Comparison of ENCODE assay signal across 8 cellular contexts in genomic region chr3:45226206-45226915, GRCh38. TPM values are rescaled to one million over a fixed set of nuclear protein-coding genes. Genes with fewer than 3 reads are reported as not detected.
A peak's percentile ranks its signal among the peaks of the same experiment; 100 is the strongest.
DNase-seq lines count a peak whose midpoint lies in the region; ATAC-seq and TF ChIP-seq lines count a peak whose summit lies in the region.

Gene TMEM158, minus strand, starts transcription at chr3:45226287. Its CDS starts 260 bp downstream, at chr3:45226027.

- peaks cover 5% of the 10 kb centered on the region for H3K79me1 ChIP-seq in mesenchymal stem cell (replicated peaks; ENCODE audit: low read length, poor library complexity, severe bottlenecking)

- H3K4me3 Mint-ChIP-seq in effector memory CD8-positive, alpha-beta T cell = peak within 1 kb of the TSS; percentile 82 to 87

- H3K4me3 ChIP-seq in GM12865 (ENCODE audit: low read depth, low read length) = peak within 1 kb of the TSS; percentile 23
- H3K4me3 ChIP-seq in HFF-Myc (replicated peaks; ENCODE audit: low read depth, low read length) = peak within 1 kb of the TSS; percentile 84
- H3K4me3 ChIP-seq in mesenchymal stem cell (ENCODE audit: insufficient read depth in 1 of 2, low read depth in 1 of 2, low read length in 2 of 2) = peak within 1 kb of the TSS; percentile 69 to 86

- no peak within 1 kb of the TSS for H3K27ac ChIP-seq in mesenchymal stem cell (ENCODE audit: low read length, poor library complexity, severe bottlenecking)

- TF ChIP-seq CTCF in GM12865 (IDR thresholded peaks at IDR 0.05; ENCODE audit: insufficient read depth, low read depth, low read length, missing control alignments) (no peak), HFF-Myc (IDR thresholded peaks at IDR 0.05; ENCODE audit: low read depth, low read length, missing control alignments) (no peak)

- peaks cover 10% of the 10 kb centered on the region for H3K4me1 ChIP-seq in mesenchymal stem cell (ENCODE audit: control insufficient read depth, insufficient read depth, low read depth, low read length)

- H3K9ac ChIP-seq in mesenchymal stem cell (ENCODE audit: low read length) = peak within 1 kb of the TSS; percentile 97

- peaks cover 7 to 9% of the 10 kb centered on the region in 2 donors for H3K4me1 Mint-ChIP-seq in effector memory CD8-positive, alpha-beta T cell (ENCODE audit: low read depth in 2 of 2)

- H3K9me3 ChIP-seq in mesenchymal stem cell (ENCODE audit: control insufficient read depth, low read length) = no peaks in the 10 kb centered on the region

- peak within 1 kb of the TSS; percentile 87 for H2BK15ac ChIP-seq in mesenchymal stem cell (ENCODE audit: low read depth, poor library complexity, severe bottlenecking)

- H2AK5ac ChIP-seq in mesenchymal stem cell (ENCODE audit: low read length, severe bottlenecking) = no peak within 1 kb of the TSS

- H3K36me3 ChIP-seq in mesenchymal stem cell (ENCODE audit: control insufficient read depth in 1 of 2, insufficient read depth in 2 of 2, low read depth in 1 of 2, low read length in 2 of 2) = peaks cover 2 to 18% of the 10 kb centered on the region in 2 experiments

- 8% methylated on average over 31 of the region's 63 CpGs for WGBS in mesenchymal stem cell

- H3K27ac Mint-ChIP-seq in effector memory CD8-positive, alpha-beta T cell = no peak within 1 kb of the TSS

- peak within 1 kb of the TSS; percentile 82 to 86 for H3K18ac ChIP-seq in mesenchymal stem cell (ENCODE audit: low read depth in 1 of 2, low read length in 2 of 2)

- ATAC-seq in effector memory CD8-positive, alpha-beta T cell (replicated peaks) = peak; percentile 83

- peak within 1 kb of the TSS; percentile 75 for H4K8ac ChIP-seq in mesenchymal stem cell (ENCODE audit: low read length)

- H3K27me3 Mint-ChIP-seq in effector memory CD8-positive, alpha-beta T cell = peaks cover 83 to 88% of the 10 kb centered on the region in 2 donors

- peak within 1 kb of the TSS in 1 of 2 experiments; percentile 96 for H3K14ac ChIP-seq in mesenchymal stem cell (ENCODE audit: low read length in 2 of 2)

- no peaks in the 10 kb centered on the region for H3K9me3 Mint-ChIP-seq in effector memory CD8-positive, alpha-beta T cell

- peak; percentile 60 for DNase-seq in GM12865 (ENCODE audit: low read depth)
- DNase-seq in HFF-Myc (ENCODE audit: extremely low read depth, low read depth) = no peak
- DNase-seq in NCI-H446 treated with DMSO at 0.1 percent for 48 hours (lab: John Stamatoyannopoulos, UW) = peak; percentile 12
- peak; percentile 88 for DNase-seq in activated CD8-positive, alpha-beta memory T cell treated with anti-CD3 and anti-CD28 coated beads for 24 hours
- peak; percentile 11 to 29 (median 21) for DNase-seq in effector memory CD8-positive, alpha-beta T cell
- peak; percentile 85 for DNase-seq in mesenchymal stem cell
- DNase-seq in stimulated activated CD4-positive, alpha-beta T cell treated with anti-CD3 and anti-CD28 coated beads, TNF-alpha, amount 100 ng/mL, for 48 hours (ENCODE audit: low read depth in 3 of 3) = peak; percentile 57 to 75 (median 59)
- DNase-seq in NCI-H2107 treated with DMSO at 0.1 percent for 48 hours (lab: John Stamatoyannopoulos, UW; ENCODE audit: unreplicated experiment) = no peak

- peaks cover 4% of the 10 kb centered on the region for H3K36me3 Mint-ChIP-seq in effector memory CD8-positive, alpha-beta T cell (ENCODE audit: insufficient read depth)

- peak within 1 kb of the TSS; percentile 37 for H2BK120ac ChIP-seq in mesenchymal stem cell (ENCODE audit: low read depth, low read length)

- peak within 1 kb of the TSS in 1 of 2 experiments; percentile 53 for H3K23ac ChIP-seq in mesenchymal stem cell (ENCODE audit: low read length in 2 of 2)

- peak within 1 kb of the TSS; percentile 87 for H3K4me2 ChIP-seq in mesenchymal stem cell (ENCODE audit: low read length, poor library complexity, severe bottlenecking)

- peak within 1 kb of the TSS; percentile 45 for H4K91ac ChIP-seq in mesenchymal stem cell (ENCODE audit: low read length)

- no peak within 1 kb of the TSS for H2BK5ac ChIP-seq in mesenchymal stem cell (ENCODE audit: low read depth, low read length, poor library complexity, severe bottlenecking)

- H2BK12ac ChIP-seq in mesenchymal stem cell (ENCODE audit: low read length in 2 of 2) = peak within 1 kb of the TSS; percentile 45 to 88

- H2AFZ ChIP-seq in mesenchymal stem cell (ENCODE audit: low read depth, low read length) = peak within 1 kb of the TSS; percentile 66

- peaks cover 1 to 24% of the 10 kb centered on the region in 2 experiments for H3K27me3 ChIP-seq in mesenchymal stem cell (ENCODE audit: control insufficient read depth in 1 of 2, insufficient read depth in 1 of 2, low read length in 2 of 2)

- peak within 1 kb of the TSS; percentile 35 to 60 for H3K4ac ChIP-seq in mesenchymal stem cell (ENCODE audit: low read depth in 1 of 2, low read length in 2 of 2)

RNA-seq across cellular contexts. Expression of gene TMEM158, which starts in this region (rescaled TPM):
- polyA plus RNA-seq in mesenchymal stem cell (2013, experiment 1 of 2) = 142 TPM
- polyA plus RNA-seq in mesenchymal stem cell (2013, experiment 2 of 2) = 144 TPM

Comparison
In these comparisons a context has a peak if more than half of its experiments do, and no peak if none do; other contexts are left out.
1. DNase-seq: peak in GM12865 (single experiment), NCI-H446 treated with DMSO at 0.1 percent for 48 hours (single experiment), activated CD8-positive, alpha-beta memory T cell treated with anti-CD3 and anti-CD28 coated beads for 24 hours (single experiment), effector memory CD8-positive, alpha-beta T cell (3 of 3), mesenchymal stem cell (single experiment) and stimulated activated CD4-positive, alpha-beta T cell treated with anti-CD3 and anti-CD28 coated beads, TNF-alpha, amount 100 ng/mL, for 48 hours (3 of 3); none in HFF-Myc (single experiment) and NCI-H2107 treated with DMSO at 0.1 percent for 48 hours (single experiment).
2. H3K4me3 ChIP-seq: peak in every context shown above with its lines; median percentile 84 in HFF-Myc; 78 in mesenchymal stem cell; 23 in GM12865.